In the genomic region with DNA sequence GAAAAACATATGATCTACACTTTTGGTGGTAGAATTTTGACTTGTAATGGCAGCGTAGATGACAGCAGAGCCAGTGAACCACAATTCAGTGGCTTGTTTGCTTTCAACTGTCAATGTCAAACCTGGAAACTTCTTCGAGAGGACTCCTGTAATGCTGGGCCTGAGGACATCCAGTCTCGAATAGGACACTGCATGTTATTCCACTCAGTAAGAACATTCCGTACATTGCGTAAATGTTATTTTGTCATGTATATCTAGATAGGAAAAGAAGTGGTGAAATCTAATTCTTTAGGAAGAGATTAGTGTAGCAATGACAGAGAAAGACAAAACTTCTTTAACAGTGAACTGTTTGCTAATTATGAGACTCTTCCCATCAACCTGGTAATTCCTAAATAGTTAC, we compare ENCODE assay signal across 30 cellular contexts.
"Had no signal": no experiment of that assay in that cellular context is flagged by ENCODE, and none has a peak within 500 bp of the region (broad histone marks: within the 10 kb centered on the region; RNA-seq: fewer than 3 reads in every experiment).

No MANE protein-coding gene starts in this region.

- H3K9me3 ChIP-seq: upper lobe of left lung, vagina had no signal

- H3K4me1 Mint-ChIP-seq: activated CD4-positive, alpha-beta T cell treated with anti-CD3 and anti-CD28 coated beads for 36 hours; activated naive CD4-positive, alpha-beta T cell treated with anti-CD3 and anti-CD28 coated beads, Interleukin-2, amount 10 ng/mL, durations not matched to agents 7 days and 5 days; central memory CD8-positive, alpha-beta T cell; nephron; stimulated activated memory B cell treated with anti-CD40 and anti-IgM and Interleukin-4, amounts not matched to agents 10 μg/mL and 1 μg/mL and 100 μg/mL, for 72 hours; stimulated activated naive CD8-positive, alpha-beta T cell treated with anti-CD3 and anti-CD28 coated beads, Interleukin-15, amount 100 ng/mL, for 72 hours had no signal

- H3K27me3 ChIP-seq: heart right ventricle, upper lobe of left lung, vagina had no signal

- H3K4me1 ChIP-seq: upper lobe of left lung, vagina had no signal

- H3K27ac ChIP-seq: heart right ventricle, upper lobe of left lung, vagina had no signal

- H3K4me2 ChIP-seq: smooth muscle cell had no signal

- DNase-seq: activated CD4-positive, alpha-beta memory T cell treated with anti-CD3 and anti-CD28 coated beads for 36 hours; activated CD4-positive, alpha-beta T cell treated with anti-CD3 and anti-CD28 coated beads for 36 hours; activated CD4-positive, CD25-positive, alpha-beta regulatory T cell; activated CD8-positive, alpha-beta memory T cell treated with anti-CD3 and anti-CD28 coated beads, Interleukin-2, amount 50 U/mL, for 4 hours; activated gamma-delta T cell; activated naive CD4-positive, alpha-beta T cell treated with anti-CD3 and anti-CD28 coated beads, Interleukin-2, amount 10 ng/mL, durations not matched to agents 7 days and 5 days; activated naive CD8-positive, alpha-beta T cell treated with anti-CD3 and anti-CD28 coated beads, Interleukin-2, amount 10 ng/mL, durations not matched to agents 7 days and 5 days; activated T-cell treated with anti-CD3 and anti-CD28 coated beads, Interleukin-2, amount 50 U/mL, for 24 hours; amygdala; effector memory CD4-positive, alpha-beta T cell; foreskin fibroblast; heart right ventricle; posterior cingulate gyrus; stimulated activated CD4-positive, alpha-beta T cell treated with anti-CD3 and anti-CD28 coated beads, Interleukin-1b, Interleukin-23, amount 100 ng/mL, for 48 hours; stimulated activated CD4-positive, alpha-beta T cell treated with anti-CD3 and anti-CD28 coated beads, Interleukin-4, amount 100 ng/mL, for 4 hours; stimulated activated CD8-positive, alpha-beta memory T cell treated with anti-CD3 and anti-CD28 coated beads, Interleukin-4, amount 100 ng/mL, for 48 hours; stimulated activated naive CD8-positive, alpha-beta T cell treated with anti-CD3 and anti-CD28 coated beads, Interleukin-15, amount 100 ng/mL, for 72 hours; substantia nigra; T-helper 1 cell; upper lobe of left lung had no signal

- ATAC-seq: activated CD4-positive, alpha-beta T cell treated with anti-CD3 and anti-CD28 coated beads for 36 hours; sciatic nerve; stimulated activated memory B cell treated with anti-CD40 and anti-IgM and Interleukin-4, amounts not matched to agents 10 μg/mL and 1 μg/mL and 100 μg/mL, for 72 hours; stimulated activated naive CD8-positive, alpha-beta T cell treated with anti-CD3 and anti-CD28 coated beads, Interleukin-15, amount 100 ng/mL, for 72 hours had no signal

- H3K27me3 Mint-ChIP-seq: activated CD4-positive, alpha-beta memory T cell treated with anti-CD3 and anti-CD28 coated beads for 36 hours; activated CD4-positive, alpha-beta T cell treated with anti-CD3 and anti-CD28 coated beads for 36 hours; activated naive CD4-positive, alpha-beta T cell treated with anti-CD3 and anti-CD28 coated beads, Interleukin-2, amount 10 ng/mL, durations not matched to agents 7 days and 5 days; activated naive CD8-positive, alpha-beta T cell treated with anti-CD3 and anti-CD28 coated beads, Interleukin-2, amount 10 ng/mL, durations not matched to agents 7 days and 5 days; activated T-cell treated with anti-CD3 and anti-CD28 coated beads, Interleukin-2, amount 50 U/mL, for 24 hours; central memory CD8-positive, alpha-beta T cell; stimulated activated memory B cell treated with anti-CD40 and anti-IgM and Interleukin-4, amounts not matched to agents 10 μg/mL and 1 μg/mL and 100 μg/mL, for 72 hours; stimulated activated naive CD8-positive, alpha-beta T cell treated with anti-CD3 and anti-CD28 coated beads, Interleukin-15, amount 100 ng/mL, for 72 hours had no signal

- H3K4me3 Mint-ChIP-seq: activated CD4-positive, alpha-beta memory T cell treated with anti-CD3 and anti-CD28 coated beads for 36 hours; activated CD4-positive, alpha-beta T cell treated with anti-CD3 and anti-CD28 coated beads for 36 hours; activated naive CD4-positive, alpha-beta T cell treated with anti-CD3 and anti-CD28 coated beads, Interleukin-2, amount 10 ng/mL, durations not matched to agents 7 days and 5 days; activated naive CD8-positive, alpha-beta T cell treated with anti-CD3 and anti-CD28 coated beads, Interleukin-2, amount 10 ng/mL, durations not matched to agents 7 days and 5 days; activated T-cell treated with anti-CD3 and anti-CD28 coated beads, Interleukin-2, amount 50 U/mL, for 24 hours; central memory CD8-positive, alpha-beta T cell; nephron; stimulated activated memory B cell treated with anti-CD40 and anti-IgM and Interleukin-4, amounts not matched to agents 10 μg/mL and 1 μg/mL and 100 μg/mL, for 72 hours; stimulated activated naive CD8-positive, alpha-beta T cell treated with anti-CD3 and anti-CD28 coated beads, Interleukin-15, amount 100 ng/mL, for 72 hours; T-helper 2 cell treated with Interferon-gamma antibody and Interleukin-4, amounts not matched to agents 5 μg/mL and 100 μg/mL, for 36 hours had no signal

- H3K9me3 Mint-ChIP-seq: activated CD4-positive, alpha-beta memory T cell treated with anti-CD3 and anti-CD28 coated beads for 36 hours; activated naive CD4-positive, alpha-beta T cell treated with anti-CD3 and anti-CD28 coated beads, Interleukin-2, amount 10 ng/mL, durations not matched to agents 7 days and 5 days; activated T-cell treated with anti-CD3 and anti-CD28 coated beads, Interleukin-2, amount 50 U/mL, for 24 hours; central memory CD8-positive, alpha-beta T cell; stimulated activated memory B cell treated with anti-CD40 and anti-IgM and Interleukin-4, amounts not matched to agents 10 μg/mL and 1 μg/mL and 100 μg/mL, for 72 hours; stimulated activated naive CD8-positive, alpha-beta T cell treated with anti-CD3 and anti-CD28 coated beads, Interleukin-15, amount 100 ng/mL, for 72 hours had no signal

- H3K27ac Mint-ChIP-seq: activated CD4-positive, alpha-beta memory T cell treated with anti-CD3 and anti-CD28 coated beads for 36 hours; activated CD4-positive, alpha-beta T cell treated with anti-CD3 and anti-CD28 coated beads for 36 hours; activated naive CD4-positive, alpha-beta T cell treated with anti-CD3 and anti-CD28 coated beads, Interleukin-2, amount 10 ng/mL, durations not matched to agents 7 days and 5 days; activated naive CD8-positive, alpha-beta T cell treated with anti-CD3 and anti-CD28 coated beads, Interleukin-2, amount 10 ng/mL, durations not matched to agents 7 days and 5 days; activated T-cell treated with anti-CD3 and anti-CD28 coated beads, Interleukin-2, amount 50 U/mL, for 24 hours; nephron; stimulated activated memory B cell treated with anti-CD40 and anti-IgM and Interleukin-4, amounts not matched to agents 10 μg/mL and 1 μg/mL and 100 μg/mL, for 72 hours; stimulated activated naive CD8-positive, alpha-beta T cell treated with anti-CD3 and anti-CD28 coated beads, Interleukin-15, amount 100 ng/mL, for 72 hours; T-helper 2 cell treated with Interferon-gamma antibody and Interleukin-4, amounts not matched to agents 5 μg/mL and 100 μg/mL, for 36 hours had no signal

- FAIRE-seq: colon, keratinocyte had no signal

- H3K4me3 ChIP-seq: heart right ventricle, lung, smooth muscle cell, upper lobe of left lung, vagina had no signal
